16 cellular contexts compared by ENCODE assay signal in the genomic region with DNA sequence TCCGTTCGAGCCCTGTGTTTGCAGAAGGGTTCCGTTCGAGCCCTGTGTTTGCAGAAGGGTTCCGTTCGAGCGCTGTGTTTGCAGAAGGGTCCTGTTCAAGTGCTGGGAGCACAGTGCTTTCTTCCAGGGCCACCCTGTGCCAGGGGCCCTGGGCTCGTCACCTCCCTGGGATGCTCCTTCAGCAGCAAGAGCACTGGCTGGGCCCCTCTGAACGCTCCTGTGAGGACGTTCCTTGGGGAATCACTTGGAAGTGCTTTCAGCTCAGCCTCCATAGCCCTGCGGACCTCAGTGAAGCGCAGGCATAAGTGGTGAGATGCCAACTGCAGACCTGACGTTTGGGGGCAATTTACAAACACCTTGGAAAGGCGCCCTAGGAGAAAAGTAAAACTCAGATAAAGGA.
DNase-seq lines count a peak whose midpoint lies in the region; ATAC-seq lines count a peak whose summit lies in the region.
"Had no signal": no experiment of that assay in that cellular context is flagged by ENCODE, and none has a peak within 500 bp of the region (broad histone marks: within the 10 kb centered on the region; RNA-seq: fewer than 3 reads in every experiment).

No MANE protein-coding gene starts in this region.

- H3K27me3 ChIP-seq in H7 (ENCODE audit: control insufficient read depth, insufficient read depth, low read length) = no peaks in the 10 kb centered on the region

- CTCF ChIA-PET in activated CD8-positive, alpha-beta memory T cell treated with anti-CD3 and anti-CD28 coated beads, Interleukin-2, amount 10 ng/mL, durations not matched to agents 7 days and 5 days (lab: Charles Lee) = interaction anchor here (2.7 kb wide), 1 partner anchor 17 kb away, joined by 13 read pairs; no protein-coding TSS in a partner anchor

- H3K4me3 Mint-ChIP-seq in activated CD8-positive, alpha-beta memory T cell treated with anti-CD3 and anti-CD28 coated beads, Interleukin-2, amount 10 ng/mL, durations not matched to agents 7 days and 5 days = no peak overlapping the region
- H3K4me3 Mint-ChIP-seq: B cell; CD4-positive, alpha-beta T cell; CD8-positive, alpha-beta T cell had no signal

- ATAC-seq in activated CD8-positive, alpha-beta memory T cell treated with anti-CD3 and anti-CD28 coated beads, Interleukin-2, amount 10 ng/mL, durations not matched to agents 7 days and 5 days = no peak
- ATAC-seq: A549; CD8-positive, alpha-beta T cell; GM12878 had no signal

- H3K27me3 Mint-ChIP-seq in activated CD8-positive, alpha-beta memory T cell treated with anti-CD3 and anti-CD28 coated beads, Interleukin-2, amount 10 ng/mL, durations not matched to agents 7 days and 5 days = peaks cover 24% of the 10 kb centered on the region
- H3K27me3 Mint-ChIP-seq: CD4-positive, alpha-beta T cell had no signal

- DNase-seq in DMS79 (lab: John Stamatoyannopoulos, UW) (peak; percentile 91), DMS79 treated with DMSO at 0.1 percent for 48 hours (lab: John Stamatoyannopoulos, UW) (no peak), H7 (peak; percentile 22), GM03348 (ENCODE audit: low spot score) (no peak)
- DNase-seq in activated CD8-positive, alpha-beta memory T cell treated with anti-CD3 and anti-CD28 coated beads for 24 hours = peak; percentile 35
- DNase-seq in activated CD8-positive, alpha-beta memory T cell treated with anti-CD3 and anti-CD28 coated beads, Interleukin-2, amount 10 ng/mL, durations not matched to agents 7 days and 5 days = no peak
- DNase-seq: AML-193; Caco-2; Calu3; CD4-positive, alpha-beta T cell; CD8-positive, alpha-beta T cell; GF-D8 had no signal

- H3K27ac Mint-ChIP-seq in activated CD8-positive, alpha-beta memory T cell treated with anti-CD3 and anti-CD28 coated beads, Interleukin-2, amount 10 ng/mL, durations not matched to agents 7 days and 5 days = no peak overlapping the region
- H3K27ac Mint-ChIP-seq: B cell; CD4-positive, alpha-beta T cell; CD8-positive, alpha-beta T cell had no signal

- peaks cover 3% of the 10 kb centered on the region for H3K9me3 Mint-ChIP-seq in activated CD8-positive, alpha-beta memory T cell treated with anti-CD3 and anti-CD28 coated beads, Interleukin-2, amount 10 ng/mL, durations not matched to agents 7 days and 5 days (ENCODE audit: low read depth)
- H3K9me3 Mint-ChIP-seq: CD4-positive, alpha-beta T cell; CD8-positive, alpha-beta T cell had no signal

- H3K4me3 ChIP-seq in H7 (ENCODE audit: insufficient read depth, low read depth, low read length) = no peak overlapping the region
- H3K4me3 ChIP-seq: A549; BLaER1 treated with 17β-estradiol and CSF1 and Interleukin-3, amounts not matched to agents 10 nM and 100 nM; GM12878 had no signal

- H3K4me1 Mint-ChIP-seq in activated CD8-positive, alpha-beta memory T cell treated with anti-CD3 and anti-CD28 coated beads, Interleukin-2, amount 10 ng/mL, durations not matched to agents 7 days and 5 days = peaks cover 10% of the 10 kb centered on the region

- no peaks in the 10 kb centered on the region for H3K36me3 ChIP-seq in H7 (replicated peaks; ENCODE audit: control insufficient read depth, insufficient read depth, low read length)
- H3K36me3 ChIP-seq: BLaER1 treated with 17β-estradiol and CSF1 and Interleukin-3, amounts not matched to agents 10 nM and 100 nM had no signal

- H3K36me3 Mint-ChIP-seq in activated CD8-positive, alpha-beta memory T cell treated with anti-CD3 and anti-CD28 coated beads, Interleukin-2, amount 10 ng/mL, durations not matched to agents 7 days and 5 days = no peaks in the 10 kb centered on the region
- H3K36me3 Mint-ChIP-seq: CD8-positive, alpha-beta T cell had no signal

Comparison
In these comparisons a context has a peak if more than half of its experiments do, and no peak if none do; other contexts are left out.
1. DNase-seq: peak in DMS79 (single experiment), activated CD8-positive, alpha-beta memory T cell treated with anti-CD3 and anti-CD28 coated beads for 24 hours (single experiment) and H7 (single experiment); none in DMS79 treated with DMSO at 0.1 percent for 48 hours (single experiment), activated CD8-positive, alpha-beta memory T cell treated with anti-CD3 and anti-CD28 coated beads, Interleukin-2, amount 10 ng/mL, durations not matched to agents 7 days and 5 days (single experiment) and GM03348 (single experiment).